ENCODE assay signal across 24 cellular contexts in genomic region chr16:70269471-70269870, GRCh38. TPM values are rescaled to one million over a fixed set of nuclear protein-coding genes. Genes with fewer than 3 reads are reported as not detected.
DNase-seq lines count a peak whose midpoint lies in the region; ATAC-seq, FAIRE-seq and TF ChIP-seq lines count a peak whose summit lies in the region.
"Had no signal": no experiment of that assay in that cellular context is flagged by ENCODE, and none has a peak within 500 bp of the region (broad histone marks: within the 10 kb centered on the region; RNA-seq: fewer than 3 reads in every experiment).

No MANE protein-coding gene starts in this region.

- H2AK5ac ChIP-seq in trophoblast cell (ENCODE audit: low read length): no peak overlapping the region

- no peak overlapping the region for H3K14ac ChIP-seq in trophoblast cell (ENCODE audit: low read length)

- no peaks in the 10 kb centered on the region for H3K27me3 Mint-ChIP-seq in osteocyte (ENCODE audit: unreplicated experiment)

- no peak for TF ChIP-seq EP300 in K562 (IDR thresholded peaks at IDR 0.05; ENCODE audit: low read length)

- no peak overlapping the region for H3K23ac ChIP-seq in trophoblast cell (ENCODE audit: low read length)

- no peak overlapping the region for H3K9ac ChIP-seq in K562 (ENCODE audit: insufficient read depth in 1 of 2, low read depth in 2 of 2, low read length in 2 of 2)
- H3K9ac ChIP-seq in trophoblast cell (ENCODE audit: low read length): no peak overlapping the region

- H3K4me1 Mint-ChIP-seq in osteocyte (ENCODE audit: unreplicated experiment): no peaks in the 10 kb centered on the region

- H3K9me3 ChIP-seq in K562 (replicated peaks; ENCODE audit: control insufficient read depth, insufficient read depth, low read depth, low read length) (no peaks in the 10 kb centered on the region), gastrocnemius medialis (no peaks in the 10 kb centered on the region), trophoblast cell (ENCODE audit: insufficient read depth, low read depth, low read length) (peaks cover 2% of the 10 kb centered on the region)
- H3K9me3 ChIP-seq: HAP-1 had no signal

- no peak for FAIRE-seq in K562 (lab: Jason Lieb, UNC)
- FAIRE-seq: D721Med, GM18507 had no signal

- no TSS peak for BruUV-seq in K562 (replicated peaks; lab: Mats Ljungman, UMichigan)

- H3K79me1 ChIP-seq in trophoblast cell (ENCODE audit: low read length): no peaks in the 10 kb centered on the region

- in situ Hi-C loops in K562 (cut with MboI) (loop anchor here (10.0 kb wide), 1 partner anchor 275 kb away; no protein-coding TSS in a partner anchor), gastrocnemius medialis (cut with MboI; ENCODE audit: low sequenced_read_pairs in 4 of 4) (loop anchor here in 1 of 4 donors (25.0 kb wide), 1 partner anchor 607 kb away; no protein-coding TSS in a partner anchor)

- TF ChIP-seq RAD21 in K562 (CRISPR knock-in tag; conservative IDR thresholded peaks at IDR 0.05 in 1 of 2, IDR thresholded peaks at IDR 0.05 in 1 of 2): no peak

- H2BK5ac ChIP-seq in trophoblast cell (ENCODE audit: low read depth, low read length, poor library complexity): no peak overlapping the region

- peaks cover 62% of the 10 kb centered on the region for H3K36me3 Mint-ChIP-seq in osteocyte (ENCODE audit: unreplicated experiment)

- no peak overlapping the region for H4K12ac ChIP-seq in trophoblast cell (ENCODE audit: low read depth, low read length)

- no peak overlapping the region for H2BK120ac ChIP-seq in trophoblast cell (ENCODE audit: insufficient read depth, low read length, poor library complexity)

- no peak overlapping the region for H3K27ac ChIP-seq in K562 (ENCODE audit: extremely low read depth, low read depth, low read length)
- H3K27ac ChIP-seq in gastrocnemius medialis: no peak overlapping the region
- H3K27ac ChIP-seq in trophoblast cell (ENCODE audit: low read depth, low read length): no peak overlapping the region
- H3K27ac ChIP-seq: SK-N-MC had no signal

- DNase-seq in cardiac septum (ENCODE audit: low spot score): peak; percentile 50
- DNase-seq in Right ventricle myocardium superior: no peak
- DNase-seq in K562 (ENCODE audit: extremely low read depth in 1 of 4, low spot score in 3 of 4): peak in 1 of 4 experiments; percentile 6
- DNase-seq in osteocyte (ENCODE audit: extremely low spot score, unreplicated experiment): no peak
- no peak for DNase-seq in gastrocnemius medialis
- no peak for DNase-seq in trophoblast cell
- DNase-seq: GOT3, HFFc6, Karpas-422, NCI-H1092, NCI-H1417 treated with DMSO at 0.1 percent for 48 hours, NCI-H1694 treated with DMSO at 0.1 percent for 48 hours, NCI-H2081 treated with DMSO at 0.1 percent for 48 hours, NCI-H2171, NCI-H226, NCI-H510A, NCI-H69, RPMI8226, SHP77 treated with DMSO at 0.1 percent for 48 hours had no signal

- peaks cover 13% of the 10 kb centered on the region; the same call in 1 of the 3 replicates for H3K79me2 ChIP-seq in K562 (ENCODE audit: control insufficient read depth, insufficient read depth, low read length)
- H3K79me2 ChIP-seq in trophoblast cell (ENCODE audit: control insufficient read depth, insufficient read depth, low read length, poor library complexity): no peaks in the 10 kb centered on the region

- 92% methylated on average over 12 of the region's 12 CpGs for WGBS in K562 (ENCODE audit: insufficient coverage, low coverage, missing lambda C conversion rate)
- WGBS in trophoblast cell (ENCODE audit: extremely low coverage, insufficient coverage, insufficient read length): no CpG with 5 or more reads among the region's 12 CpGs

- no peaks in the 10 kb centered on the region for H3K9me3 Mint-ChIP-seq in osteocyte (ENCODE audit: unreplicated experiment)
- H3K9me3 Mint-ChIP-seq: HFFc6 had no signal

- H3K9me1 ChIP-seq in K562 (ENCODE audit: control insufficient read depth, insufficient read depth, low read length): no peaks in the 10 kb centered on the region

- H3K27ac Mint-ChIP-seq in osteocyte (ENCODE audit: unreplicated experiment): peak overlapping the region; percentile 41
- H3K27ac Mint-ChIP-seq: HFFc6 had no signal

- POLR2A ChIA-PET in K562 (lab: Yijun Ruan, JAX): no interaction called here

- H2AFZ ChIP-seq in K562 (ENCODE audit: low read depth, low read length): no peak overlapping the region
- H2AFZ ChIP-seq in trophoblast cell (ENCODE audit: insufficient read depth, low read length, poor library complexity): no peak overlapping the region

- H3K4me2 ChIP-seq in K562 (ENCODE audit: insufficient read depth, low read length) (no peak overlapping the region), trophoblast cell (ENCODE audit: low read length) (no peak overlapping the region)

- no peak for ATAC-seq in Right ventricle myocardium superior (ENCODE audit: poor library complexity)
- no peak for ATAC-seq in K562
- ATAC-seq in gastrocnemius medialis: no peak
- no peak for ATAC-seq in HG02588 (IDR thresholded peaks at IDR 0.05; ENCODE audit: unreplicated experiment)

- no peaks in the 10 kb centered on the region for H3K4me1 ChIP-seq in K562 (replicated peaks in 1 of 2; ENCODE audit: control insufficient read depth in 2 of 2, insufficient read depth in 2 of 2, low read length in 2 of 2)
- no peaks in the 10 kb centered on the region for H3K4me1 ChIP-seq in gastrocnemius medialis
- H3K4me1 ChIP-seq in trophoblast cell (ENCODE audit: control insufficient read depth in 1 of 2, insufficient read depth in 2 of 2, low read length in 2 of 2): no peaks in the 10 kb centered on the region
- H3K4me1 ChIP-seq: HAP-1 had no signal

- H3K27me3 ChIP-seq in K562 (ENCODE audit: control insufficient read depth in 2 of 2, insufficient read depth in 2 of 2, low read length in 2 of 2) (no peaks in the 10 kb centered on the region), gastrocnemius medialis (no peaks in the 10 kb centered on the region), trophoblast cell (ENCODE audit: insufficient read depth, low read length) (no peaks in the 10 kb centered on the region)

- CTCF ChIA-PET in K562 (lab: Yijun Ruan, JAX; ENCODE audit: low intra/inter-chr PET ratio): no interaction called here

- H4K8ac ChIP-seq in trophoblast cell (ENCODE audit: low read depth, low read length): no peak overlapping the region

- peaks cover 9% of the 10 kb centered on the region for H4K20me1 ChIP-seq in K562 (replicated peaks; ENCODE audit: control insufficient read depth, insufficient read depth, low read length)

- H4K91ac ChIP-seq in trophoblast cell (ENCODE audit: low read depth, low read length): no peak overlapping the region

- no peak for TF ChIP-seq CTCF in K562 (IDR thresholded peaks at IDR 0.05 in 2 of 3, conservative IDR thresholded peaks at IDR 0.05 in 1 of 3; ENCODE audit: insufficient read depth in 2 of 3, low read depth in 1 of 3, low read length in 3 of 3)
- TF ChIP-seq CTCF in osteocyte (IDR thresholded peaks at IDR 0.05): no peak
- no peak for TF ChIP-seq CTCF in gastrocnemius medialis (IDR thresholded peaks at IDR 0.05 in 4 of 5, conservative IDR thresholded peaks at IDR 0.05 in 1 of 5)

- no peak overlapping the region for H3K18ac ChIP-seq in trophoblast cell (ENCODE audit: low read length)

- TF ChIP-seq POLR2A in K562 (conservative IDR thresholded peaks at IDR 0.05) (no peak), gastrocnemius medialis (IDR thresholded peaks at IDR 0.05) (no peak)

- intact Hi-C loops in cardiac septum (cut with DNase I) (no loop called here), Right ventricle myocardium superior (cut with DNase I) (no loop called here), K562 (cut with micrococcal nuclease) (loop anchor here (10.0 kb wide), 1 partner anchor 265 kb away; no protein-coding TSS in a partner anchor), gastrocnemius medialis (cut with DNase I; ENCODE audit: low total_unique reads) (no loop called here)

- H2BK12ac ChIP-seq in trophoblast cell (ENCODE audit: low read length): no peak overlapping the region

- no peak overlapping the region for H3K4me3 Mint-ChIP-seq in osteocyte (ENCODE audit: unreplicated experiment)
- H3K4me3 Mint-ChIP-seq: HFFc6 had no signal

- no peak overlapping the region for H3K4ac ChIP-seq in trophoblast cell (ENCODE audit: low read depth, low read length)

- peaks cover 91% of the 10 kb centered on the region for H3K36me3 ChIP-seq in K562 (ENCODE audit: control insufficient read depth, insufficient read depth, low read length)
- H3K36me3 ChIP-seq in gastrocnemius medialis: peaks cover 12 to 94% of the 10 kb centered on the region in 2 donors
- peaks cover 62 to 71% of the 10 kb centered on the region in 2 experiments for H3K36me3 ChIP-seq in trophoblast cell (ENCODE audit: control insufficient read depth in 1 of 2, insufficient read depth in 2 of 2, low read length in 2 of 2)

- no peak overlapping the region for H3K4me3 ChIP-seq in K562
- no peak overlapping the region for H3K4me3 ChIP-seq in gastrocnemius medialis
- H3K4me3 ChIP-seq in trophoblast cell (ENCODE audit: low read depth, low read length): no peak overlapping the region
- H3K4me3 ChIP-seq: HAP-1, SK-N-MC had no signal

RNA-seq across cellular contexts. Expression of gene EXOSC6, which starts 17.7 kb away (rescaled TPM):
- total RNA-seq in cardiac septum: 10.6 TPM
- 10.7 TPM for total RNA-seq in Right ventricle myocardium superior
- 28.6 and 30.6 TPM in 2 replicates for total RNA-seq in K562 (2011; cell fraction: chromatin; rRNA removed; ENCODE audit: low replicate concordance)
- total RNA-seq in K562 (2011; cell fraction: nucleolus; rRNA removed): 22.5 and 25.3 TPM in 2 replicates
- 28.2 and 46.0 TPM in 2 replicates for total RNA-seq in K562 (2011; cell fraction: nucleoplasm; rRNA removed)
- total RNA-seq in K562 (2014; rRNA removed): 25.2 and 28.4 TPM in 2 replicates
- total RNA-seq in K562 (2014; rRNA removed; fragmentation: Illumina TruSeq; extraction: Trizol): 17.1 and 18.5 TPM in 2 replicates
- total RNA-seq in K562 (2015; rRNA removed; fragmentation: Illumina TruSeq; extraction: Trizol): 18.4 and 19.5 TPM in 2 replicates
- total RNA-seq in K562 (2021): 27.6 and 29.0 TPM in 2 replicates
- polyA plus RNA-seq in K562 (2011; rRNA removed): 9.5 and 11.2 TPM in 2 replicates
- 13.2 and 14.7 TPM in 2 replicates for polyA plus RNA-seq in K562 (2011; cell fraction: cytosol; rRNA removed)
- 7.1 and 8.3 TPM in 2 replicates for polyA plus RNA-seq in K562 (2011; cell fraction: nucleus; rRNA removed)
- 7.8 and 8.0 TPM in 2 replicates for polyA plus RNA-seq in K562 (2012)
- 10.0 and 10.3 TPM in 2 replicates for polyA plus RNA-seq in K562 (2014; fragmentation: Illumina TruSeq; extraction: Trizol)
- polyA plus RNA-seq in K562 (2014; fragmentation: Nextera tagmentation; extraction: Ambion mirVana): 10 to 100 TPM in 1 of 2 experiments, 1 to 10 TPM in 1; 9.2 to 11.6 TPM
- polyA plus RNA-seq in K562 (2014; rRNA removed): 15.6 and 21.8 TPM in 2 replicates
- 6.4 and 8.2 TPM in 2 replicates for polyA minus RNA-seq in K562 (2011; rRNA and poly(A)+ RNA removed)
- polyA minus RNA-seq in K562 (2011; cell fraction: cytosol; rRNA and poly(A)+ RNA removed): 10.4 and 13.6 TPM in 2 replicates
- polyA minus RNA-seq in K562 (2011; cell fraction: nucleus; rRNA and poly(A)+ RNA removed): 5.3 and 7.2 TPM in 2 replicates
- total RNA-seq in osteocyte: 55.2 and 66.2 TPM in 2 replicates
- total RNA-seq in gastrocnemius medialis: 10 to 100 TPM; 15.3 to 33.2 (median 17.2) TPM
- 13.8 and 14.6 TPM in 2 replicates for polyA plus RNA-seq in trophoblast cell (2013)

RNA-seq across cellular contexts. Expression of gene AARS1, which starts 19.8 kb away (rescaled TPM):
- 57.2 TPM for total RNA-seq in cardiac septum
- total RNA-seq in Right ventricle myocardium superior: 59.7 TPM
- total RNA-seq in K562 (2011; cell fraction: chromatin; rRNA removed; ENCODE audit: low replicate concordance): 449 and 606 TPM in 2 replicates
- 336 and 371 TPM in 2 replicates for total RNA-seq in K562 (2011; cell fraction: nucleolus; rRNA removed)
- 264 and 340 TPM in 2 replicates for total RNA-seq in K562 (2011; cell fraction: nucleoplasm; rRNA removed)
- total RNA-seq in K562 (2014; rRNA removed): 174 and 200 TPM in 2 replicates
- 104 and 106 TPM in 2 replicates for total RNA-seq in K562 (2014; rRNA removed; fragmentation: Illumina TruSeq; extraction: Trizol)
- total RNA-seq in K562 (2015; rRNA removed; fragmentation: Illumina TruSeq; extraction: Trizol): 73.1 and 73.7 TPM in 2 replicates
- total RNA-seq in K562 (2021): 190 and 207 TPM in 2 replicates
- 235 and 246 TPM in 2 replicates for polyA plus RNA-seq in K562 (2011; rRNA removed)
- 173 and 214 TPM in 2 replicates for polyA plus RNA-seq in K562 (2011; cell fraction: cytosol; rRNA removed)
- 258 and 317 TPM in 2 replicates for polyA plus RNA-seq in K562 (2011; cell fraction: nucleus; rRNA removed)
- 179 and 372 TPM in 2 replicates for polyA plus RNA-seq in K562 (2012)
- 213 and 235 TPM in 2 replicates for polyA plus RNA-seq in K562 (2014; fragmentation: Illumina TruSeq; extraction: Trizol)
- polyA plus RNA-seq in K562 (2014; fragmentation: Nextera tagmentation; extraction: Ambion mirVana): 100 to 1,000 TPM in 1 of 2 experiments, 10 to 100 TPM in 1; 50.1 to 138 TPM
- polyA plus RNA-seq in K562 (2014; rRNA removed): 165 and 174 TPM in 2 replicates
- polyA minus RNA-seq in K562 (2011; rRNA and poly(A)+ RNA removed): 357 and 399 TPM in 2 replicates
- 148 and 160 TPM in 2 replicates for polyA minus RNA-seq in K562 (2011; cell fraction: cytosol; rRNA and poly(A)+ RNA removed)
- polyA minus RNA-seq in K562 (2011; cell fraction: nucleus; rRNA and poly(A)+ RNA removed): 91.4 and 170 TPM in 2 replicates
- 297 and 313 TPM in 2 replicates for total RNA-seq in osteocyte
- 10 to 100 TPM; 58.0 to 80.4 (median 60.2) TPM for total RNA-seq in gastrocnemius medialis
- polyA plus RNA-seq in trophoblast cell (2013): 82.2 and 83.9 TPM in 2 replicates

RNA-seq across cellular contexts. Expression of gene DDX19B, which starts 29.5 kb away (rescaled TPM):
- 13.7 TPM for total RNA-seq in cardiac septum
- total RNA-seq in Right ventricle myocardium superior: 13.9 TPM
- total RNA-seq in K562 (2011; cell fraction: chromatin; rRNA removed; ENCODE audit: low replicate concordance): 18.9 and 27.1 TPM in 2 replicates
- total RNA-seq in K562 (2011; cell fraction: nucleolus; rRNA removed): 11.4 and 15.5 TPM in 2 replicates
- 14.7 and 15.8 TPM in 2 replicates for total RNA-seq in K562 (2011; cell fraction: nucleoplasm; rRNA removed)
- 25.8 and 27.2 TPM in 2 replicates for total RNA-seq in K562 (2014; rRNA removed)
- 19.3 and 23.3 TPM in 2 replicates for total RNA-seq in K562 (2014; rRNA removed; fragmentation: Illumina TruSeq; extraction: Trizol)
- 18.5 and 19.6 TPM in 2 replicates for total RNA-seq in K562 (2015; rRNA removed; fragmentation: Illumina TruSeq; extraction: Trizol)
- total RNA-seq in K562 (2021): 19.2 and 20.8 TPM in 2 replicates
- polyA plus RNA-seq in K562 (2011; rRNA removed): 18.9 and 32.1 TPM in 2 replicates
- polyA plus RNA-seq in K562 (2011; cell fraction: cytosol; rRNA removed): 21.5 and 22.1 TPM in 2 replicates
- 23.9 and 30.1 TPM in 2 replicates for polyA plus RNA-seq in K562 (2011; cell fraction: nucleus; rRNA removed)
- polyA plus RNA-seq in K562 (2012): 18.9 and 26.8 TPM in 2 replicates
- polyA plus RNA-seq in K562 (2014; fragmentation: Illumina TruSeq; extraction: Trizol): 32.9 and 39.9 TPM in 2 replicates
- polyA plus RNA-seq in K562 (2014; fragmentation: Nextera tagmentation; extraction: Ambion mirVana): 10 to 100 TPM in 1 of 2 experiments, 1 to 10 TPM in 1; 7.0 to 10.6 TPM
- 11.1 and 23.8 TPM in 2 replicates for polyA plus RNA-seq in K562 (2014; rRNA removed)
- polyA minus RNA-seq in K562 (2011; rRNA and poly(A)+ RNA removed): 8.4 and 11.6 TPM in 2 replicates
- 7.3 and 12.2 TPM in 2 replicates for polyA minus RNA-seq in K562 (2011; cell fraction: cytosol; rRNA and poly(A)+ RNA removed)
- polyA minus RNA-seq in K562 (2011; cell fraction: nucleus; rRNA and poly(A)+ RNA removed): 3.0 and 6.3 TPM in 2 replicates
- total RNA-seq in osteocyte: 30.0 and 37.1 TPM in 2 replicates
- 10 to 100 TPM; 26.6 to 38.3 (median 31.9) TPM for total RNA-seq in gastrocnemius medialis
- polyA plus RNA-seq in trophoblast cell (2013): 35.1 and 36.1 TPM in 2 replicates
